12 cellular contexts compared by ENCODE assay signal in genomic region chr20:62666736-62667529, GRCh38. TPM values are rescaled to one million over a fixed set of nuclear protein-coding genes. Genes with fewer than 3 reads are reported as not detected.
DNase-seq lines count a peak whose midpoint lies in the region; ATAC-seq and TF ChIP-seq lines count a peak whose summit lies in the region.
"Had no signal": no experiment of that assay in that cellular context is flagged by ENCODE, and none has a peak within 500 bp of the region (broad histone marks: within the 10 kb centered on the region; RNA-seq: fewer than 3 reads in every experiment).

No MANE protein-coding gene starts in this region.

- H3K9me3 Mint-ChIP-seq in CD14-positive monocyte: peaks cover 0 to 3% (median 0%) of the 10 kb centered on the region in 7 donors
- H3K9me3 Mint-ChIP-seq in stimulated activated naive CD8-positive, alpha-beta T cell treated with anti-CD3 and anti-CD28 coated beads, Interleukin-15, amount 100 ng/mL, for 72 hours: no peaks in the 10 kb centered on the region
- H3K9me3 Mint-ChIP-seq: CD4-positive, CD25-positive, alpha-beta regulatory T cell had no signal

- peaks cover 41% of the 10 kb centered on the region for H3K4me1 Mint-ChIP-seq in CD14-positive monocyte
- peaks cover 30% of the 10 kb centered on the region for H3K4me1 Mint-ChIP-seq in stimulated activated naive CD8-positive, alpha-beta T cell treated with anti-CD3 and anti-CD28 coated beads, Interleukin-15, amount 100 ng/mL, for 72 hours

- H3K4me1 ChIP-seq in mucosa of descending colon (ENCODE audit: low read depth): peaks cover 15% of the 10 kb centered on the region
- H3K4me1 ChIP-seq in osteoblast (ENCODE audit: insufficient read depth, low read length): peaks cover 2% of the 10 kb centered on the region

- TF ChIP-seq CTCF in CD14-positive monocyte (IDR thresholded peaks at IDR 0.05): no peak
- peak in 2 of 56 donors; percentile 8 to 9 for TF ChIP-seq CTCF in dorsolateral prefrontal cortex (IDR thresholded peaks at IDR 0.05 in 54 of 56, conservative IDR thresholded peaks at IDR 0.05 in 2 of 56; ENCODE audit: low read depth in 1 of 56, partially characterized antibody in 56 of 56)
- no peak for TF ChIP-seq CTCF in mucosa of descending colon (IDR thresholded peaks at IDR 0.05)
- TF ChIP-seq CTCF in GM10266 (IDR thresholded peaks at IDR 0.05; ENCODE audit: control insufficient read depth, insufficient read depth, low read depth, missing control alignments): no peak
- TF ChIP-seq CTCF in osteoblast (IDR thresholded peaks at IDR 0.05; ENCODE audit: extremely low read depth, low read depth, low read length): no peak

- H4K20me1 ChIP-seq in osteoblast (ENCODE audit: insufficient read depth, low read length): no peaks in the 10 kb centered on the region

- ATAC-seq in mucosa of descending colon (peak; percentile 87), HG02759 (IDR thresholded peaks at IDR 0.05; ENCODE audit: unreplicated experiment) (no peak)
- no peak for ATAC-seq in stimulated activated naive CD8-positive, alpha-beta T cell treated with anti-CD3 and anti-CD28 coated beads, Interleukin-15, amount 100 ng/mL, for 72 hours

- intact Hi-C loops in CD14-positive monocyte (cut with micrococcal nuclease): loop anchor here (5.0 kb wide), 3 partner anchors 40 to 140 kb away; partner anchors contain the start of gene NTSR1 (in 1 of the 2)
- intact Hi-C loops in dorsolateral prefrontal cortex (cut with DNase I): no loop called here
- intact Hi-C loops in mucosa of descending colon (cut with DNase I, micrococcal nuclease): loop anchor here in 1 of 2 donors (5.0 kb wide), 1 partner anchor 125 kb away; no protein-coding TSS in a partner anchor

- H3K27ac ChIP-seq in dorsolateral prefrontal cortex (peak overlapping the region in 37 of 59 donors; percentile 0 to 75 (median 46)), osteoblast (ENCODE audit: low read depth, low read length) (no peak overlapping the region)

- H2AFZ ChIP-seq in osteoblast (ENCODE audit: low read length): no peak overlapping the region

- no peak overlapping the region for H3K4me3 Mint-ChIP-seq in CD14-positive monocyte
- H3K4me3 Mint-ChIP-seq in stimulated activated naive CD8-positive, alpha-beta T cell treated with anti-CD3 and anti-CD28 coated beads, Interleukin-15, amount 100 ng/mL, for 72 hours: no peak overlapping the region
- H3K4me3 Mint-ChIP-seq: CD4-positive, CD25-positive, alpha-beta regulatory T cell had no signal

- no peaks in the 10 kb centered on the region for H3K79me2 ChIP-seq in osteoblast (ENCODE audit: insufficient read depth, low read length)

- H3K27me3 Mint-ChIP-seq in CD14-positive monocyte (ENCODE audit: low read depth in 3 of 3): peaks cover 0 to 2% (median 1%) of the 10 kb centered on the region in 3 donors
- no peaks in the 10 kb centered on the region for H3K27me3 Mint-ChIP-seq in stimulated activated naive CD8-positive, alpha-beta T cell treated with anti-CD3 and anti-CD28 coated beads, Interleukin-15, amount 100 ng/mL, for 72 hours
- H3K27me3 Mint-ChIP-seq: CD4-positive, CD25-positive, alpha-beta regulatory T cell had no signal

- H3K9me3 ChIP-seq in mucosa of descending colon (no peaks in the 10 kb centered on the region), osteoblast (ENCODE audit: low read depth, low read length) (no peaks in the 10 kb centered on the region)

- no peaks in the 10 kb centered on the region for H3K27me3 ChIP-seq in dorsolateral prefrontal cortex
- peaks cover 22% of the 10 kb centered on the region for H3K27me3 ChIP-seq in osteoblast (ENCODE audit: insufficient read depth, low read length)

- no peak overlapping the region for H3K4me2 ChIP-seq in osteoblast (ENCODE audit: insufficient read depth, low read length)

- peaks cover 2% of the 10 kb centered on the region in 2 donors for H3K36me3 Mint-ChIP-seq in CD14-positive monocyte
- H3K36me3 Mint-ChIP-seq: CD4-positive, CD25-positive, alpha-beta regulatory T cell had no signal

- peak overlapping the region in 5 of 7 donors; percentile 13 to 66 (median 42) for H3K27ac Mint-ChIP-seq in CD14-positive monocyte
- no peak overlapping the region for H3K27ac Mint-ChIP-seq in stimulated activated naive CD8-positive, alpha-beta T cell treated with anti-CD3 and anti-CD28 coated beads, Interleukin-15, amount 100 ng/mL, for 72 hours
- H3K27ac Mint-ChIP-seq: CD4-positive, CD25-positive, alpha-beta regulatory T cell had no signal

- H3K4me3 ChIP-seq in dorsolateral prefrontal cortex: peak overlapping the region in 17 of 59 donors; percentile 3 to 45 (median 18)
- no peak overlapping the region for H3K4me3 ChIP-seq in mucosa of descending colon
- H3K4me3 ChIP-seq in osteoblast (ENCODE audit: insufficient read depth, low read length): no peak overlapping the region

- H3K36me3 ChIP-seq in mucosa of descending colon (ENCODE audit: low read depth): no peaks in the 10 kb centered on the region
- H3K36me3 ChIP-seq in osteoblast (ENCODE audit: insufficient read depth, low read length): no peaks in the 10 kb centered on the region

- DNase-seq in CD14-positive monocyte (ENCODE audit: low spot score): peak; percentile 74
- DNase-seq in NCI-H2196 treated with DMSO at 0.1 percent for 48 hours (lab: John Stamatoyannopoulos, UW; ENCODE audit: unreplicated experiment): peak; percentile 73
- peak in 4 of 10 donors; percentile 50 to 85 (median 60) for DNase-seq in dorsolateral prefrontal cortex
- peak; percentile 82 to 90 (median 86) for DNase-seq in mucosa of descending colon
- DNase-seq in GM10266 (ENCODE audit: extremely low spot score): no peak
- no peak for DNase-seq in osteoblast (ENCODE audit: insufficient read length, low spot score, missing footprints)
- DNase-seq in stimulated activated naive CD8-positive, alpha-beta T cell treated with anti-CD3 and anti-CD28 coated beads, Interleukin-15, amount 100 ng/mL, for 72 hours: no peak
- DNase-seq: CD4-positive, CD25-positive, alpha-beta regulatory T cell; NCI-H187 treated with DMSO at 0.1 percent for 48 hours; T-helper 1 cell had no signal

RNA-seq across cellular contexts. Expression of gene SLCO4A1, which starts 24.6 kb away (rescaled TPM):
- polyA plus RNA-seq in CD14-positive monocyte: under 1 TPM; 0.26 to 0.42 TPM
- total RNA-seq in dorsolateral prefrontal cortex (100 to 1,000 TPM in 3 of 120 experiments, 10 to 100 TPM in 117; 10.4 to 115 (median 38.3) TPM), mucosa of descending colon (10 to 100 TPM; 13.3 to 18.5 (median 15.0) TPM), osteoblast (under 0.01 TPM in 1 of 2 replicates, not detected in the other)

RNA-seq across cellular contexts. Expression of gene NTSR1, which starts 41.7 kb away (rescaled TPM):
- under 1 TPM; 0.35 to 0.40 TPM for polyA plus RNA-seq in CD14-positive monocyte
- total RNA-seq in dorsolateral prefrontal cortex: 1 to 10 TPM in 92 of 120 experiments, under 1 TPM in 28; 0.36 to 3.2 (median 1.3) TPM
- 10 to 100 TPM in 1 of 3 donors, under 1 TPM in 1, not detected in 1; 0.31 to 22.1 TPM for total RNA-seq in mucosa of descending colon
- total RNA-seq in osteoblast: not detected in 2 replicates
- total RNA-seq: renal cortical epithelial cell had no signal

Comparison
In these comparisons a context has a peak if more than half of its experiments do, and no peak if none do; other contexts are left out.
1. DNase-seq: peak in CD14-positive monocyte (single experiment), NCI-H2196 treated with DMSO at 0.1 percent for 48 hours (single experiment) and mucosa of descending colon (3 of 3); none in GM10266 (single experiment), osteoblast (single experiment) and stimulated activated naive CD8-positive, alpha-beta T cell treated with anti-CD3 and anti-CD28 coated beads, Interleukin-15, amount 100 ng/mL, for 72 hours (0 of 2).
2. H3K27ac Mint-ChIP-seq: peak in CD14-positive monocyte (5 of 7); none in stimulated activated naive CD8-positive, alpha-beta T cell treated with anti-CD3 and anti-CD28 coated beads, Interleukin-15, amount 100 ng/mL, for 72 hours (0 of 2).
3. RNA of gene SLCO4A1, which starts 24.6 kb away (total RNA-seq): 10.4 to 115 TPM in dorsolateral prefrontal cortex and 13.3 to 18.5 TPM in mucosa of descending colon; under 0.01 TPM in osteoblast; every median in the first group is over 10 times any median in the second.
4. intact Hi-C loops: an anchor here in CD14-positive monocyte (5.0 kb wide); none called in dorsolateral prefrontal cortex.